12 cellular contexts compared by ENCODE assay signal in the genomic region with DNA sequence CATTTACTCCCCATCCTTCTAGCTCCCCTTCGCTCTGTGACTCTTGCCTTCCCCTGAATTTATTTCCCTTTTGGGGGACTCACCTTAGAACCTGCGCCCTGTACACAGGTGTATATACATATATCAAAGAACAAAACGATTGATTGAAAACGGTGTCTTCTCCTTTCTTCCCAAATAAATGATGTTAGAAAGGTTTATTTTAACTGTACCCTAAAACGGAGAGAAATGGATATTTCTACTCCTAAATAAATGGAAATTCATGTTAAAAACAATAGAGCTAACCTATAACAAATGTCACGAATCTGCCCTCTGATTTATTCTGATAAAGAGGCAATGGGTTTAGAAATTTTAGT. TPM values are rescaled to one million over a fixed set of nuclear protein-coding genes. Genes with fewer than 3 reads are reported as not detected.
"Had no signal": no experiment of that assay in that cellular context is flagged by ENCODE, and none has a peak within 500 bp of the region (broad histone marks: within the 10 kb centered on the region; RNA-seq: fewer than 3 reads in every experiment).

No MANE protein-coding gene starts in this region.

- H3K4me3 ChIP-seq: body of pancreas, colonic mucosa, ovary, thoracic aorta had no signal

- H3K27ac ChIP-seq: body of pancreas, colonic mucosa, ovary, thoracic aorta, VCaP had no signal

- H3K4me1 ChIP-seq: body of pancreas, colonic mucosa had no signal

- ATAC-seq: body of pancreas, esophagus mucosa, sciatic nerve had no signal

- DNase-seq: amniotic stem cell had no signal

- H3K9me3 ChIP-seq: body of pancreas, colonic mucosa, ovary, thoracic aorta had no signal

- FAIRE-seq: endometrium had no signal

RNA-seq across cellular contexts. Expression of gene LHX5, which starts 8.6 kb away (rescaled TPM):
- total RNA-seq: body of pancreas, colonic mucosa, esophagus mucosa, lung microvascular endothelial cell, ovary, pulmonary artery endothelial cell, sciatic nerve, thoracic aorta, ureter had no signal
- polyA plus RNA-seq: ovary had no signal
